In the genomic region with DNA sequence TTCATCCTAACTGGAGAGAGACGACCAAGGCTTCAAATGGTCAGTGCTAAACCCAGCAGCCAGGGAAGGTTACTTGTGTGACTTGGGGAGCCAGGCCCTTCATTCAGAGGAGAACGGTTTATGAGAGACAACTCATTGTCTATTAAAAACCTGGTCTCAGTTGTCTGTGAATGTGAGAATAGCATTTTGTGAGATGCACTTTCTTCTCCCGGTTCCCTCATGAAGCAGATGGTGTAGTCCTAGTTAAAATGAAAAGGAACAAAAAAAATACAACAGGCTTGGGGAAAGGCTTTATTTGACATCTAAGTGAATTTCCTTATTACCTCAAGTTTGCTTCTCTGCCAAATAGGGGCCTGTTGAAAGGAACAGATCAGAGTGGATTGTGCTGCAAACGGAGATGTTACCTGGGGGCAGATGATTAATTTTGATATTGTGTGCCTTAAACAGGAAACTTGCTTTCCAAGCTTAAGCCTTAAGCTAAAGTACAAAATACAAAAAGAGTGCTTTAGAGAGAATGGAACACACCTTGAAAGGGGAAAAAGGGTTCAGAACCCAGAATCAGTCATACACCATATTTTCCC, we compare ENCODE assay signal across 9 cellular contexts.
DNase-seq lines count a peak whose midpoint lies in the region; ATAC-seq and TF ChIP-seq lines count a peak whose summit lies in the region.
"Had no signal": no experiment of that assay in that cellular context is flagged by ENCODE, and none has a peak within 500 bp of the region (broad histone marks: within the 10 kb centered on the region; RNA-seq: fewer than 3 reads in every experiment).

No MANE protein-coding gene starts in this region.

- peaks cover 54 to 66% of the 10 kb centered on the region in 2 donors for H3K36me3 Mint-ChIP-seq in CD4-positive, alpha-beta memory T cell
- H3K36me3 Mint-ChIP-seq in brain = no peaks in the 10 kb centered on the region
- peaks cover 11 to 78% (median 34%) of the 10 kb centered on the region in 3 donors for H3K36me3 Mint-ChIP-seq in CD8-positive, alpha-beta memory T cell

- no peak overlapping the region for H3K4me3 Mint-ChIP-seq in CD4-positive, alpha-beta memory T cell
- H3K4me3 Mint-ChIP-seq in brain = no peak overlapping the region
- H3K4me3 Mint-ChIP-seq in CD8-positive, alpha-beta memory T cell = no peak overlapping the region
- H3K4me3 Mint-ChIP-seq: neural crest cell had no signal

- H3K27ac Mint-ChIP-seq in CD4-positive, alpha-beta memory T cell = peak overlapping the region in 5 of 7 donors; percentile 47 to 78 (median 70)
- peak overlapping the region in 3 of 5 experiments; percentile 38 to 91 (median 51) for H3K27ac Mint-ChIP-seq in brain
- peak overlapping the region in 4 of 8 donors; percentile 11 to 62 (median 56) for H3K27ac Mint-ChIP-seq in CD8-positive, alpha-beta memory T cell

- CTCF ChIA-PET in CD4-positive, alpha-beta memory T cell (lab: Charles Lee; ENCODE audit: partially characterized antibody) = no interaction called here
- CTCF ChIA-PET in CD8-positive, alpha-beta memory T cell (lab: Charles Lee) = no interaction called here

- intact Hi-C loops in CD4-positive, alpha-beta memory T cell (cut with micrococcal nuclease) = no loop called here

- no peak for DNase-seq in CD4-positive, alpha-beta memory T cell
- no peak for DNase-seq in CD8-positive, alpha-beta memory T cell
- no peak for DNase-seq in retina
- no peak for DNase-seq in cerebellum (ENCODE audit: low spot score)
- no peak for DNase-seq in stimulated activated CD4-positive, alpha-beta T cell treated with anti-CD3 and anti-CD28 coated beads, Interleukin-1b, Interleukin-23, amount 100 ng/mL, for 48 hours

- TF ChIP-seq CTCF in brain (conservative IDR thresholded peaks at IDR 0.05) = no peak

- peaks cover 4% of the 10 kb centered on the region for H3K36me3 ChIP-seq in CD4-positive, alpha-beta memory T cell (ENCODE audit: insufficient read depth, low read length)
- no peaks in the 10 kb centered on the region for H3K36me3 ChIP-seq in CD8-positive, alpha-beta memory T cell (ENCODE audit: insufficient read depth, low read length)

- H3K4me1 ChIP-seq in CD4-positive, alpha-beta memory T cell (ENCODE audit: insufficient read depth, low read length) = peaks cover 7% of the 10 kb centered on the region
- H3K4me1 ChIP-seq in CD8-positive, alpha-beta memory T cell (ENCODE audit: insufficient read depth, low read length) = no peaks in the 10 kb centered on the region

- H3K9me3 ChIP-seq in CD4-positive, alpha-beta memory T cell (ENCODE audit: control insufficient read depth in 1 of 2, low read length in 2 of 2) = no peaks in the 10 kb centered on the region
- no peaks in the 10 kb centered on the region for H3K9me3 ChIP-seq in CD8-positive, alpha-beta memory T cell (ENCODE audit: low read length)

- ATAC-seq in GM19372 (IDR thresholded peaks at IDR 0.05; ENCODE audit: low read depth, unreplicated experiment) (peak; percentile 28), HG03103 (IDR thresholded peaks at IDR 0.05; ENCODE audit: low read depth, unreplicated experiment) (peak; percentile 36)

- POLR2A ChIA-PET in CD4-positive, alpha-beta memory T cell (lab: Charles Lee; ENCODE audit: partially characterized antibody) = no interaction called here
- POLR2A ChIA-PET in CD8-positive, alpha-beta memory T cell (lab: Charles Lee) = no interaction called here

- no peaks in the 10 kb centered on the region for H3K27me3 Mint-ChIP-seq in CD4-positive, alpha-beta memory T cell
- H3K27me3 Mint-ChIP-seq in brain = no peaks in the 10 kb centered on the region
- H3K27me3 Mint-ChIP-seq in CD8-positive, alpha-beta memory T cell = peaks cover 0 to 2% of the 10 kb centered on the region in 2 donors

- peaks cover 16 to 29% (median 19%) of the 10 kb centered on the region in 4 donors for H3K4me1 Mint-ChIP-seq in CD4-positive, alpha-beta memory T cell
- H3K4me1 Mint-ChIP-seq in brain = peaks cover 10% of the 10 kb centered on the region
- H3K4me1 Mint-ChIP-seq in CD8-positive, alpha-beta memory T cell = peaks cover 0 to 24% (median 3%) of the 10 kb centered on the region in 3 donors
- H3K4me1 Mint-ChIP-seq: neural crest cell had no signal

- H3K4me3 ChIP-seq in CD4-positive, alpha-beta memory T cell (ENCODE audit: low read length in 2 of 2) = no peak overlapping the region
- no peak overlapping the region for H3K4me3 ChIP-seq in CD8-positive, alpha-beta memory T cell (ENCODE audit: low read length)

- H3K27me3 ChIP-seq in CD4-positive, alpha-beta memory T cell (ENCODE audit: insufficient read depth, low read length) = no peaks in the 10 kb centered on the region
- no peaks in the 10 kb centered on the region for H3K27me3 ChIP-seq in CD8-positive, alpha-beta memory T cell (ENCODE audit: insufficient read depth, low read length, poor library complexity, severe bottlenecking)

- no peak overlapping the region for H3K27ac ChIP-seq in CD4-positive, alpha-beta memory T cell (ENCODE audit: low read depth, low read length)
- H3K27ac ChIP-seq in CD8-positive, alpha-beta memory T cell (ENCODE audit: low read depth, low read length) = no peak overlapping the region

- no peaks in the 10 kb centered on the region for H3K9me3 Mint-ChIP-seq in CD4-positive, alpha-beta memory T cell
- H3K9me3 Mint-ChIP-seq in brain = no peaks in the 10 kb centered on the region
- H3K9me3 Mint-ChIP-seq in CD8-positive, alpha-beta memory T cell = no peaks in the 10 kb centered on the region
- H3K9me3 Mint-ChIP-seq: neural crest cell had no signal
